Comparison of ENCODE assay signal across 9 cellular contexts in the genomic region with DNA sequence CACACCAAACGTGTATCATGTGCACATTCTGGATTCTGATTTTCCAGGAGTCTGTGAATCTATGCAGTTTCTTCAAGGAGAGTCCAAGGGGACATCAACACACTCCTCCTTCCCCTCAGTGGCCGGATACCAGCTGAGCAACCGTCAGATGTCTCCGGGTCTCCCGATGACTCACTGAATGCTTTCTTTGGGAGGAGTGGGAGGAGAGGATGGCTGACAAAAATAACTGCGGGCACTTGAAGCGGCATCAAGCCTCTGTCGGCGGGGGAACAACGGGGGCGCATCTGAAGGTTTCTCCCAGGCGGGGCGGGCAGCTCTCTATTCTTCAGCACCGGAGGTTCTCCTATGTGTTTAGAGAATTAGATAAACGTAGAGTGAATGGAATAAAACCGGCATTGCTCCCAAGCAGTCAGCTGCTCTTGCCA. TPM values are rescaled to one million over a fixed set of nuclear protein-coding genes. Genes with fewer than 3 reads are reported as not detected.
DNase-seq lines count a peak whose midpoint lies in the region; ATAC-seq and TF ChIP-seq lines count a peak whose summit lies in the region.
"Had no signal": no experiment of that assay in that cellular context is flagged by ENCODE, and none has a peak within 500 bp of the region (broad histone marks: within the 10 kb centered on the region; RNA-seq: fewer than 3 reads in every experiment).

No MANE protein-coding gene starts in this region.

- H3K27ac ChIP-seq in HEK293 (ENCODE audit: extremely low read depth, low read depth, low read length): no peak overlapping the region
- H3K27ac ChIP-seq in skeletal muscle tissue (ENCODE audit: low read depth, low read length): no peak overlapping the region
- H3K27ac ChIP-seq: ascending aorta had no signal

- TF ChIP-seq CTCF in HEK293 (tag by site-specific recombination; IDR thresholded peaks at IDR 0.05): no peak

- H3K4me3 ChIP-seq in HEK293 (ENCODE audit: low read depth, low read length) (peak overlapping the region; percentile 16), skeletal muscle tissue (ENCODE audit: low read length in 3 of 3) (peak overlapping the region in 2 of 3 donors; percentile 29)

- no peaks in the 10 kb centered on the region for H3K9me3 ChIP-seq in HEK293 (ENCODE audit: control insufficient read depth, insufficient read depth, low read depth, low read length)
- H3K9me3 ChIP-seq in skeletal muscle tissue (ENCODE audit: control insufficient read depth in 3 of 3, low read length in 3 of 3): no peaks in the 10 kb centered on the region
- H3K9me3 ChIP-seq: ascending aorta had no signal

- H3K9me3 Mint-ChIP-seq in activated T-cell treated with anti-CD3 and anti-CD28 coated beads, Interleukin-2, amount 50 U/mL, for 4 hours: no peaks in the 10 kb centered on the region

- H3K4me1 Mint-ChIP-seq in activated T-cell treated with anti-CD3 and anti-CD28 coated beads, Interleukin-2, amount 50 U/mL, for 4 hours (ENCODE audit: low read depth): peaks cover 3% of the 10 kb centered on the region

- ATAC-seq in activated T-cell treated with anti-CD3 and anti-CD28 coated beads, Interleukin-2, amount 50 U/mL, for 4 hours: no peak

- peak; percentile 87 for DNase-seq in SHP77 treated with DMSO at 0.1 percent for 48 hours (lab: John Stamatoyannopoulos, UW)
- peak; percentile 56 for DNase-seq in glomerular visceral epithelial cell (ENCODE audit: extremely low spot score)
- no peak for DNase-seq in activated T-cell treated with anti-CD3 and anti-CD28 coated beads, Interleukin-2, amount 50 U/mL, for 4 hours
- DNase-seq in activated CD8-positive, alpha-beta memory T cell treated with anti-CD3 and anti-CD28 coated beads, Interleukin-2, amount 50 U/mL, for 48 hours: no peak
- no peak for DNase-seq in NK-92 (lab: John Stamatoyannopoulos, UW; ENCODE audit: unreplicated experiment)
- DNase-seq in GM19240 (ENCODE audit: insufficient read length, low spot score): no peak

- H3K9ac ChIP-seq in skeletal muscle tissue (ENCODE audit: low read depth in 1 of 3, low read length in 3 of 3): peak overlapping the region in 1 of 3 donors; percentile 16

- no peak overlapping the region for H3K4me3 Mint-ChIP-seq in activated T-cell treated with anti-CD3 and anti-CD28 coated beads, Interleukin-2, amount 50 U/mL, for 4 hours

- POLR2A ChIA-PET in HEK293 (lab: Yijun Ruan, JAX): interaction anchor here (0.5 to 2.4 kb wide), 9 partner anchors 19 to 500 kb away, joined by 3 to 11 read pairs (median 6); a partner anchor contains a TSS

- H3K27me3 ChIP-seq in skeletal muscle tissue (ENCODE audit: control insufficient read depth in 3 of 3, insufficient read depth in 3 of 3, low read length in 3 of 3): peaks cover 3 to 12% (median 9%) of the 10 kb centered on the region in 3 donors
- H3K27me3 ChIP-seq: ascending aorta had no signal

- peaks cover 25% of the 10 kb centered on the region for H3K27me3 Mint-ChIP-seq in activated T-cell treated with anti-CD3 and anti-CD28 coated beads, Interleukin-2, amount 50 U/mL, for 4 hours (ENCODE audit: low read depth)

- CTCF ChIA-PET in HEK293 (lab: Yijun Ruan, JAX): interaction anchor here (0.6 to 7.6 kb wide), 4 partner anchors 10 to 153 kb away, joined by 3 to 261 read pairs (median 8); no protein-coding TSS in a partner anchor

- no peaks in the 10 kb centered on the region for H3K36me3 Mint-ChIP-seq in activated T-cell treated with anti-CD3 and anti-CD28 coated beads, Interleukin-2, amount 50 U/mL, for 4 hours (ENCODE audit: insufficient read depth)

- peaks cover 3% of the 10 kb centered on the region; the same call in 1 of the 2 replicates for H3K4me1 ChIP-seq in HEK293 (ENCODE audit: control insufficient read depth, insufficient read depth, low read length)
- peaks cover 4 to 10% (median 6%) of the 10 kb centered on the region in 3 donors for H3K4me1 ChIP-seq in skeletal muscle tissue (ENCODE audit: control insufficient read depth in 3 of 3, insufficient read depth in 3 of 3, low read length in 3 of 3)
- H3K4me1 ChIP-seq: ascending aorta had no signal

- H3K36me3 ChIP-seq in HEK293 (ENCODE audit: control insufficient read depth in 2 of 2, insufficient read depth in 1 of 2, low read length in 2 of 2) (no peaks in the 10 kb centered on the region), skeletal muscle tissue (ENCODE audit: control insufficient read depth in 3 of 3, insufficient read depth in 3 of 3, low read length in 3 of 3) (no peaks in the 10 kb centered on the region)
- H3K36me3 ChIP-seq: ascending aorta had no signal

TF ChIP-seq in HEK293, 187 proteins besides CTCF, POLR2A, EP300 and RAD21 (continues in another document):
- TF ChIP-seq, protein P1, sequence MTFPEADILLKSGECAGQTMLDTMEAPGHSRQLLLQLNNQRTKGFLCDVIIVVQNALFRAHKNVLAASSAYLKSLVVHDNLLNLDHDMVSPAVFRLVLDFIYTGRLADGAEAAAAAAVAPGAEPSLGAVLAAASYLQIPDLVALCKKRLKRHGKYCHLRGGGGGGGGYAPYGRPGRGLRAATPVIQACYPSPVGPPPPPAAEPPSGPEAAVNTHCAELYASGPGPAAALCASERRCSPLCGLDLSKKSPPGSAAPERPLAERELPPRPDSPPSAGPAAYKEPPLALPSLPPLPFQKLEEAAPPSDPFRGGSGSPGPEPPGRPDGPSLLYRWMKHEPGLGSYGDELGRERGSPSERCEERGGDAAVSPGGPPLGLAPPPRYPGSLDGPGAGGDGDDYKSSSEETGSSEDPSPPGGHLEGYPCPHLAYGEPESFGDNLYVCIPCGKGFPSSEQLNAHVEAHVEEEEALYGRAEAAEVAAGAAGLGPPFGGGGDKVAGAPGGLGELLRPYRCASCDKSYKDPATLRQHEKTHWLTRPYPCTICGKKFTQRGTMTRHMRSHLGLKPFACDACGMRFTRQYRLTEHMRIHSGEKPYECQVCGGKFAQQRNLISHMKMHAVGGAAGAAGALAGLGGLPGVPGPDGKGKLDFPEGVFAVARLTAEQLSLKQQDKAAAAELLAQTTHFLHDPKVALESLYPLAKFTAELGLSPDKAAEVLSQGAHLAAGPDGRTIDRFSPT (tag by site-specific recombination; IDR thresholded peaks at IDR 0.05): no peak
- no peak for TF ChIP-seq TCF7L2 (IDR thresholded peaks at IDR 0.05; ENCODE audit: borderline replicate concordance, low read depth, low read length)
- TF ChIP-seq EGR2 (tag by site-specific recombination; IDR thresholded peaks at IDR 0.05; ENCODE audit: low read depth): peak; percentile 92
- TF ChIP-seq FEZF1 (tag by site-specific recombination; IDR thresholded peaks at IDR 0.05): peak; percentile 59; the same call in 1 of the 2 replicates
- no peak for TF ChIP-seq ZFP37 (tag by site-specific recombination; IDR thresholded peaks at IDR 0.05)
- TF ChIP-seq ZNF529 (tag by site-specific recombination; IDR thresholded peaks at IDR 0.05; ENCODE audit: insufficient replicate concordance): no peak
- TF ChIP-seq, protein P2, sequence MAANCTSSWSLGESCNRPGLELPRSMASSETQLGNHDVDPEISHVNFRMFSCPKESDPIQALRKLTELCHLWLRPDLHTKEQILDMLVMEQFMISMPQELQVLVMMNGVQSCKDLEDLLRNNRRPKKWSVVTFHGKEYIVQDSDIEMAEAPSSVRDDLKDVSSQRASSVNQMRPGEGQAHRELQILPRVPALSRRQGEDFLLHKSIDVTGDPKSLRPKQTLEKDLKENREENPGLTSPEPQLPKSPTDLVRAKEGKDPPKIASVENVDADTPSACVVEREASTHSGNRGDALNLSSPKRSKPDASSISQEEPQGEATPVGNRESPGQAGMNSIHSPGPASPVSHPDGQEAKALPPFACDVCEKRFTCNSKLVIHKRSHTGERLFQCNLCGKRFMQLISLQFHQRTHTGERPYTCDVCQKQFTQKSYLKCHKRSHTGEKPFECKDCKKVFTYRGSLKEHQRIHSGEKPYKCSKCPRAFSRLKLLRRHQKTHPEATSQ (tag by site-specific recombination; IDR thresholded peaks at IDR 0.05): no peak
- TF ChIP-seq WT1 (tag by site-specific recombination; IDR thresholded peaks at IDR 0.05): peak; percentile 36; the same call in 1 of the 2 replicates
- TF ChIP-seq, protein P3, sequence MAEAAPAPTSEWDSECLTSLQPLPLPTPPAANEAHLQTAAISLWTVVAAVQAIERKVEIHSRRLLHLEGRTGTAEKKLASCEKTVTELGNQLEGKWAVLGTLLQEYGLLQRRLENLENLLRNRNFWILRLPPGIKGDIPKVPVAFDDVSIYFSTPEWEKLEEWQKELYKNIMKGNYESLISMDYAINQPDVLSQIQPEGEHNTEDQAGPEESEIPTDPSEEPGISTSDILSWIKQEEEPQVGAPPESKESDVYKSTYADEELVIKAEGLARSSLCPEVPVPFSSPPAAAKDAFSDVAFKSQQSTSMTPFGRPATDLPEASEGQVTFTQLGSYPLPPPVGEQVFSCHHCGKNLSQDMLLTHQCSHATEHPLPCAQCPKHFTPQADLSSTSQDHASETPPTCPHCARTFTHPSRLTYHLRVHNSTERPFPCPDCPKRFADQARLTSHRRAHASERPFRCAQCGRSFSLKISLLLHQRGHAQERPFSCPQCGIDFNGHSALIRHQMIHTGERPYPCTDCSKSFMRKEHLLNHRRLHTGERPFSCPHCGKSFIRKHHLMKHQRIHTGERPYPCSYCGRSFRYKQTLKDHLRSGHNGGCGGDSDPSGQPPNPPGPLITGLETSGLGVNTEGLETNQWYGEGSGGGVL (tag by site-specific recombination; IDR thresholded peaks at IDR 0.05): peak; percentile 41; the same call in 1 of the 2 replicates
- TF ChIP-seq ZNF23 (tag by site-specific recombination; IDR thresholded peaks at IDR 0.05; ENCODE audit: borderline replicate concordance): no peak
- TF ChIP-seq, protein P4, sequence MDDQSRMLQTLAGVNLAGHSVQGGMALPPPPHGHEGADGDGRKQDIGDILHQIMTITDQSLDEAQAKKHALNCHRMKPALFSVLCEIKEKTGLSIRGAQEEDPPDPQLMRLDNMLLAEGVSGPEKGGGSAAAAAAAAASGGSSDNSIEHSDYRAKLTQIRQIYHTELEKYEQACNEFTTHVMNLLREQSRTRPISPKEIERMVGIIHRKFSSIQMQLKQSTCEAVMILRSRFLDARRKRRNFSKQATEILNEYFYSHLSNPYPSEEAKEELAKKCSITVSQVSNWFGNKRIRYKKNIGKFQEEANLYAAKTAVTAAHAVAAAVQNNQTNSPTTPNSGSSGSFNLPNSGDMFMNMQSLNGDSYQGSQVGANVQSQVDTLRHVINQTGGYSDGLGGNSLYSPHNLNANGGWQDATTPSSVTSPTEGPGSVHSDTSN (CRISPR knock-in tag; IDR thresholded peaks at IDR 0.05): no peak

RNA-seq across cellular contexts. Expression of a gene that starts 24.6 kb away (rescaled TPM):
- 3.7 TPM for total RNA-seq in skeletal muscle tissue
- total RNA-seq in activated T-cell treated with anti-CD3 and anti-CD28 coated beads, Interleukin-2, amount 50 U/mL, for 4 hours: under 1 TPM; 0.84 to 0.96 (median 0.87) TPM

RNA-seq across cellular contexts. Expression of a gene that starts 52.4 kb away (rescaled TPM):
- total RNA-seq in skeletal muscle tissue: 5.7 TPM
- total RNA-seq in activated T-cell treated with anti-CD3 and anti-CD28 coated beads, Interleukin-2, amount 50 U/mL, for 4 hours: 10 to 100 TPM in 2 of 3 donors, 1 to 10 TPM in 1; 7.9 to 11.1 (median 10.5) TPM

Comparison
In these comparisons a context has a peak if more than half of its experiments do, and no peak if none do; other contexts are left out.
1. DNase-seq: peak in SHP77 treated with DMSO at 0.1 percent for 48 hours (single experiment) and glomerular visceral epithelial cell (single experiment); none in activated T-cell treated with anti-CD3 and anti-CD28 coated beads, Interleukin-2, amount 50 U/mL, for 4 hours (single experiment), activated CD8-positive, alpha-beta memory T cell treated with anti-CD3 and anti-CD28 coated beads, Interleukin-2, amount 50 U/mL, for 48 hours (single experiment), NK-92 (single experiment) and GM19240 (single experiment).